Comparison of ENCODE assay signal across 8 cellular contexts in the genomic region with DNA sequence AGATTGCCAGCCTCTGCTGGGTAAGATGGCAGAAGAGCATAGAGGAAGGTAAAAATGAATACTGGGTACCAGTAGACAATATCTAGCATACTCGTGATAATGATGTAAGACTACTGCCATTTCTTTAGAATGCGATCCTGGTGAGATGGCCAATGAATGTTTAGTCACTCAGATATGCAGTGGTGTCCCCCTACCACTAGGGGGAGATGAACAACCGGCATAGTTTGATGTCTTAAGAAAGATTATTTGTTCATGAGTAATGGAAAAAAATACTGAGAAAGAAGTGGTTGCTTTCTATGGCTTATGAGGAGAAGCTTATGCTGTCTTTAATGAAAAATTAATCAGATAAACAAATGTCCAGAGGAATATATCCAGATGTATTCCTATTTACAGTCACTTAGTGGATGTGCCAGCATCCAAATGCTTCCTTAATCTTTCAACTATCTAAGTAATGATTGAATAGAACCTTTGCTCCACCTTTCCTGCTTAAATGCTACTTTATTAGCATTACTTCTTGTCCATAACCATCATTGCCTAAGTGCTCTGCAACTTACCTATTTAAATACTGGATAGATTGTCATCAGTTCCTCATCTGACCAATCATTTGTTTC.
A peak's percentile ranks its signal among the peaks of the same experiment; 100 is the strongest.
DNase-seq lines count a peak whose midpoint lies in the region; FAIRE-seq and TF ChIP-seq lines count a peak whose summit lies in the region.

No MANE protein-coding gene starts in this region.

- no peak overlapping the region for H2BK20ac ChIP-seq in H9 (ENCODE audit: low read depth, low read length, poor library complexity, severe bottlenecking)

- no peaks in the 10 kb centered on the region for H3K9me3 Mint-ChIP-seq in activated T-cell treated with anti-CD3 and anti-CD28 coated beads, Interleukin-2, amount 50 U/mL, for 24 hours
- H3K9me3 Mint-ChIP-seq in H9 = no peaks in the 10 kb centered on the region

- no peak overlapping the region for H2BK120ac ChIP-seq in H9 (ENCODE audit: low read depth, low read length, poor library complexity, severe bottlenecking)

- no peaks in the 10 kb centered on the region for H3K27me3 ChIP-seq in H9 (ENCODE audit: insufficient read depth, low read length)

- no peak overlapping the region for H3K18ac ChIP-seq in H9 (ENCODE audit: insufficient read length, low read depth, low read length)

- H2BK15ac ChIP-seq in H9 (ENCODE audit: low read depth, low read length) = no peak overlapping the region

- no peak overlapping the region for H2AFZ ChIP-seq in H9 (ENCODE audit: low read length)

- no peaks in the 10 kb centered on the region for H3K79me2 ChIP-seq in H9 (ENCODE audit: insufficient read depth, low read length)

- H2BK12ac ChIP-seq in H9 (ENCODE audit: insufficient read length, low read depth, low read length) = no peak overlapping the region

- no peak overlapping the region for H3K27ac ChIP-seq in H9 (ENCODE audit: insufficient read length, low read depth, low read length)
- H3K27ac ChIP-seq in RWPE1 = no peak overlapping the region

- POLR2A ChIA-PET in RWPE1 (lab: Yijun Ruan, JAX; ENCODE audit: low non-redundant PET) = no interaction called here

- H2BK5ac ChIP-seq in H9 (ENCODE audit: insufficient read length, low read length) = no peak overlapping the region

- no peaks in the 10 kb centered on the region for H4K20me1 ChIP-seq in H9 (ENCODE audit: control insufficient read depth, insufficient read depth, insufficient read length)

- no peak overlapping the region for H3K23ac ChIP-seq in H9 (ENCODE audit: insufficient read length, low read depth, low read length)

- peak; percentile 97 for TF ChIP-seq CTCF in H9 (conservative IDR thresholded peaks at IDR 0.05)
- TF ChIP-seq CTCF in LNCAP (IDR thresholded peaks at IDR 0.05) = peak; percentile 95
- TF ChIP-seq CTCF in RWPE1 (conservative IDR thresholded peaks at IDR 0.05; ENCODE audit: low read depth) = peak; percentile 81

- H4K5ac ChIP-seq in H9 (ENCODE audit: insufficient read length, low read depth, low read length) = no peak overlapping the region

- no peaks in the 10 kb centered on the region for H3K23me2 ChIP-seq in H9 (ENCODE audit: insufficient read length, low read depth, low read length, poor library complexity, severe bottlenecking)

- H3K9ac ChIP-seq in H9 (ENCODE audit: extremely low read depth, insufficient read length, low read length) = no peak overlapping the region

- no peak overlapping the region for H3K56ac ChIP-seq in H9 (ENCODE audit: insufficient read length, low read depth, low read length)

- no CpG with 5 or more reads among the region's 3 CpGs for WGBS in H9 (ENCODE audit: extremely low coverage, insufficient read length, low lambda C conversion rate)

- no peak overlapping the region for H2AK5ac ChIP-seq in H9 (ENCODE audit: insufficient read length, low read length)

- no peak overlapping the region for H3K4ac ChIP-seq in H9 (ENCODE audit: low read depth, low read length)

- peak; percentile 4 for DNase-seq in activated T-cell treated with anti-CD3 and anti-CD28 coated beads for 1 hour (ENCODE audit: low read depth)
- no peak for DNase-seq in activated T-cell treated with anti-CD3 and anti-CD28 coated beads, Interleukin-2, amount 50 U/mL, for 24 hours
- peak; percentile 44 for DNase-seq in H9
- peak; percentile 31 for DNase-seq in RWPE1 (ENCODE audit: low spot score)
- DNase-seq in brain pericyte (ENCODE audit: low read depth, low spot score) = peak; percentile 17
- peak; percentile 5 to 50 for DNase-seq in stimulated activated CD4-positive, alpha-beta T cell treated with anti-CD3 and anti-CD28 coated beads, Interleukin-4, amount 100 ng/mL, for 4 hours

- no peak overlapping the region for H3K14ac ChIP-seq in H9 (ENCODE audit: insufficient read depth, low read length)

- FAIRE-seq in islet of Langerhans (lab: Jason Lieb, UNC) = peak; percentile 93

- no peaks in the 10 kb centered on the region for H3K36me3 Mint-ChIP-seq in activated T-cell treated with anti-CD3 and anti-CD28 coated beads, Interleukin-2, amount 50 U/mL, for 24 hours (ENCODE audit: low read depth)
- no peaks in the 10 kb centered on the region; a peak in 1 of 7 replicates for H3K36me3 Mint-ChIP-seq in H9 (ENCODE audit: insufficient read depth in 1 of 3, low read depth in 3 of 3)

- peaks cover 14% of the 10 kb centered on the region for H3K4me1 Mint-ChIP-seq in activated T-cell treated with anti-CD3 and anti-CD28 coated beads, Interleukin-2, amount 50 U/mL, for 24 hours (ENCODE audit: low read depth)
- peaks cover 3 to 13% of the 10 kb centered on the region in 2 experiments; a peak in 3 of 4 replicates for H3K4me1 Mint-ChIP-seq in H9

- no peaks in the 10 kb centered on the region for H3K27me3 Mint-ChIP-seq in activated T-cell treated with anti-CD3 and anti-CD28 coated beads, Interleukin-2, amount 50 U/mL, for 24 hours
- no peaks in the 10 kb centered on the region for H3K27me3 Mint-ChIP-seq in H9 (ENCODE audit: low read depth)

- H3T11ph ChIP-seq in H9 (ENCODE audit: low read length) = no peak overlapping the region

- CTCF ChIA-PET in RWPE1 (lab: Yijun Ruan, JAX) = interaction anchor here (0.7 to 1.0 kb wide), 3 partner anchors 36 to 816 kb away, joined by 3 read pairs; no protein-coding TSS in a partner anchor

- no peak overlapping the region for H3K4me2 ChIP-seq in H9 (ENCODE audit: insufficient read depth, insufficient read length, low read length)

- no peak overlapping the region for H4K8ac ChIP-seq in H9 (replicated peaks; ENCODE audit: insufficient read length, low read depth, low read length)

- H3K79me1 ChIP-seq in H9 (ENCODE audit: insufficient read depth, low read depth, low read length, poor library complexity, severe bottlenecking) = no peaks in the 10 kb centered on the region

- H4K91ac ChIP-seq in H9 (ENCODE audit: insufficient read length, low read depth, low read length) = no peak overlapping the region

- no peaks in the 10 kb centered on the region for H3K9me3 ChIP-seq in H9 (ENCODE audit: control insufficient read depth, low read depth, low read length)

- no peak overlapping the region for H3K4me3 Mint-ChIP-seq in activated T-cell treated with anti-CD3 and anti-CD28 coated beads, Interleukin-2, amount 50 U/mL, for 24 hours
- no peak overlapping the region for H3K4me3 Mint-ChIP-seq in H9

- no peak overlapping the region for H3K27ac Mint-ChIP-seq in activated T-cell treated with anti-CD3 and anti-CD28 coated beads, Interleukin-2, amount 50 U/mL, for 24 hours
- 0 out of 7 replicates have a peak overlapping the region, but pooled peaks of 1 of the 3 experiments have one; percentile 35 for H3K27ac Mint-ChIP-seq in H9

- no peaks in the 10 kb centered on the region for H3K4me1 ChIP-seq in H9 (ENCODE audit: insufficient read depth, low read length)
